In genomic region chr6:39307462-39307861, GRCh38 we compare ENCODE assay signal across 42 cellular contexts. TPM values are rescaled to one million over a fixed set of nuclear protein-coding genes. Genes with fewer than 3 reads are reported as not detected.
"Had no signal": no experiment of that assay in that cellular context is flagged by ENCODE, and none has a peak within 500 bp of the region (broad histone marks: within the 10 kb centered on the region; RNA-seq: fewer than 3 reads in every experiment).

No MANE protein-coding gene starts in this region.

- H3K27me3 ChIP-seq: ascending aorta, body of pancreas had no signal

- H3K27ac Mint-ChIP-seq: activated naive CD4-positive, alpha-beta T cell treated with anti-CD3 and anti-CD28 coated beads for 36 hours; activated naive CD4-positive, alpha-beta T cell treated with anti-CD3 and anti-CD28 coated beads, Interleukin-2, amount 10 ng/mL, durations not matched to agents 7 days and 5 days; activated naive CD4-positive, alpha-beta T cell treated with anti-CD3 and anti-CD28 coated beads, Interleukin-2, amount 50 U/mL, for 24 hours; activated naive CD4-positive, alpha-beta T cell treated with anti-CD3 and anti-CD28 coated beads, Interleukin-2, amount 50 U/mL, for 72 hours; activated naive CD8-positive, alpha-beta T cell; activated naive CD8-positive, alpha-beta T cell treated with anti-CD3 and anti-CD28 coated beads for 36 hours; activated naive CD8-positive, alpha-beta T cell treated with anti-CD3 and anti-CD28 coated beads, Interleukin-2, amount 10 ng/mL, durations not matched to agents 7 days and 5 days; activated naive CD8-positive, alpha-beta T cell treated with anti-CD3 and anti-CD28 coated beads, Interleukin-2, amount 50 U/mL, for 24 hours; activated T-cell treated with anti-CD3 and anti-CD28 coated beads, Interleukin-2, amount 50 U/mL, for 24 hours; activated T-cell treated with anti-CD3 and anti-CD28 coated beads, Interleukin-2, amount 50 U/mL, for 72 hours; activated T-helper 1 cell treated with anti-CD3 and anti-CD28 coated beads, Interleukin-12 subunit alpha, Interleukin-12 subunit beta, Interleukin-2, Interleukin-4 antibody, amounts not matched to agents 30 ng/mL and 10 ng/mL and 1 ng/mL, durations not matched to agents 14 hours and 24 hours and 36 hours; activated T-helper 2 cell treated with anti-CD3 and anti-CD28 coated beads, Interferon-gamma antibody, Interleukin-2, Interleukin-4, amounts not matched to agents 10 μg/mL and 5 μg/mL and 100 μg/mL, durations not matched to agents 14 hours and 24 hours and 36 hours; brain had no signal

- DNase-seq: activated effector memory CD4-positive, alpha-beta T cell treated with anti-CD3 and anti-CD28 coated beads, Interleukin-2, amount 50 U/mL, for 16 hours; activated effector memory CD4-positive, alpha-beta T cell treated with Interleukin-2 at 50 U/mL for 16 hours; activated gamma-delta T cell; activated gamma-delta T cell treated with Interleukin-2 at 50 U/mL for 16 hours; activated naive CD4-positive, alpha-beta T cell; activated naive CD4-positive, alpha-beta T cell treated with anti-CD3 and anti-CD28 coated beads for 36 hours; activated naive CD4-positive, alpha-beta T cell treated with anti-CD3 and anti-CD28 coated beads, Interleukin-2, amount 10 ng/mL, durations not matched to agents 7 days and 5 days; activated naive CD4-positive, alpha-beta T cell treated with anti-CD3 and anti-CD28 coated beads, Interleukin-2, amount 50 U/mL, for 16 hours; activated naive CD4-positive, alpha-beta T cell treated with Interleukin-2 at 50 U/mL for 16 hours; activated naive CD8-positive, alpha-beta T cell treated with anti-CD3 and anti-CD28 coated beads for 36 hours; activated naive CD8-positive, alpha-beta T cell treated with anti-CD3 and anti-CD28 coated beads, Interleukin-2, amount 10 ng/mL, durations not matched to agents 7 days and 5 days; activated naive CD8-positive, alpha-beta T cell treated with anti-CD3 and anti-CD28 coated beads, Interleukin-2, amount 50 U/mL, for 24 hours; activated T-cell treated with anti-CD3 and anti-CD28 coated beads, Interleukin-2, amount 50 U/mL, for 1 hour; activated T-cell treated with anti-CD3 and anti-CD28 coated beads, Interleukin-2, amount 50 U/mL, for 24 hours; activated T-cell treated with anti-CD3 and anti-CD28 coated beads, Interleukin-2, amount 50 U/mL, for 4 hours; activated T-cell treated with anti-CD3 and anti-CD28 coated beads, Interleukin-2, amount 50 U/mL, for 48 hours; activated T-cell treated with anti-CD3 and anti-CD28 coated beads, Interleukin-2, amount 50 U/mL, for 72 hours; adrenal gland; amniotic stem cell; amygdala; anterior cingulate cortex; aorta; body of pancreas; brain microvascular endothelial cell; caudate nucleus; central memory CD4-positive, alpha-beta T cell; cerebellar nuclear complex had no signal

- H3K4me1 ChIP-seq: adrenal gland, body of pancreas, breast epithelium had no signal

- H3K4me3 ChIP-seq: adrenal gland, ascending aorta, body of pancreas, breast epithelium, cardiac muscle cell had no signal

- H3K36me3 Mint-ChIP-seq: activated naive CD4-positive, alpha-beta T cell treated with anti-CD3 and anti-CD28 coated beads, Interleukin-2, amount 10 ng/mL, durations not matched to agents 7 days and 5 days; activated naive CD4-positive, alpha-beta T cell treated with anti-CD3 and anti-CD28 coated beads, Interleukin-2, amount 50 U/mL, for 24 hours; activated naive CD4-positive, alpha-beta T cell treated with anti-CD3 and anti-CD28 coated beads, Interleukin-2, amount 50 U/mL, for 72 hours; activated naive CD8-positive, alpha-beta T cell; activated naive CD8-positive, alpha-beta T cell treated with anti-CD3 and anti-CD28 coated beads for 36 hours; activated naive CD8-positive, alpha-beta T cell treated with anti-CD3 and anti-CD28 coated beads, Interleukin-2, amount 10 ng/mL, durations not matched to agents 7 days and 5 days; brain had no signal

- H3K9me3 ChIP-seq: adrenal gland, ascending aorta, body of pancreas, breast epithelium had no signal

- ATAC-seq: activated naive CD4-positive, alpha-beta T cell treated with anti-CD3 and anti-CD28 coated beads, Interleukin-2, amount 50 U/mL, for 72 hours; activated naive CD8-positive, alpha-beta T cell treated with anti-CD3 and anti-CD28 coated beads, Interleukin-2, amount 50 U/mL, for 24 hours; activated T-cell treated with anti-CD3 and anti-CD28 coated beads, Interleukin-2, amount 50 U/mL, for 4 hours; activated T-cell treated with anti-CD3 and anti-CD28 coated beads, Interleukin-2, amount 50 U/mL, for 72 hours; body of pancreas had no signal

- H3K4me3 Mint-ChIP-seq: activated naive CD4-positive, alpha-beta T cell treated with anti-CD3 and anti-CD28 coated beads for 36 hours; activated naive CD4-positive, alpha-beta T cell treated with anti-CD3 and anti-CD28 coated beads, Interleukin-2, amount 10 ng/mL, durations not matched to agents 7 days and 5 days; activated naive CD4-positive, alpha-beta T cell treated with anti-CD3 and anti-CD28 coated beads, Interleukin-2, amount 50 U/mL, for 24 hours; activated naive CD8-positive, alpha-beta T cell; activated naive CD8-positive, alpha-beta T cell treated with anti-CD3 and anti-CD28 coated beads for 36 hours; activated naive CD8-positive, alpha-beta T cell treated with anti-CD3 and anti-CD28 coated beads, Interleukin-2, amount 10 ng/mL, durations not matched to agents 7 days and 5 days; activated naive CD8-positive, alpha-beta T cell treated with anti-CD3 and anti-CD28 coated beads, Interleukin-2, amount 50 U/mL, for 24 hours; activated T-cell treated with anti-CD3 and anti-CD28 coated beads, Interleukin-2, amount 50 U/mL, for 24 hours; activated T-cell treated with anti-CD3 and anti-CD28 coated beads, Interleukin-2, amount 50 U/mL, for 4 hours; activated T-cell treated with anti-CD3 and anti-CD28 coated beads, Interleukin-2, amount 50 U/mL, for 72 hours; activated T-helper 1 cell treated with anti-CD3 and anti-CD28 coated beads, Interleukin-12 subunit alpha, Interleukin-12 subunit beta, Interleukin-2, Interleukin-4 antibody, amounts not matched to agents 30 ng/mL and 10 ng/mL and 1 ng/mL, durations not matched to agents 14 hours and 24 hours and 36 hours; brain; central memory CD8-positive, alpha-beta T cell had no signal

- H3K9me3 Mint-ChIP-seq: activated naive CD4-positive, alpha-beta T cell treated with anti-CD3 and anti-CD28 coated beads, Interleukin-2, amount 10 ng/mL, durations not matched to agents 7 days and 5 days; activated naive CD4-positive, alpha-beta T cell treated with anti-CD3 and anti-CD28 coated beads, Interleukin-2, amount 50 U/mL, for 24 hours; activated naive CD4-positive, alpha-beta T cell treated with anti-CD3 and anti-CD28 coated beads, Interleukin-2, amount 50 U/mL, for 72 hours; activated naive CD8-positive, alpha-beta T cell treated with anti-CD3 and anti-CD28 coated beads for 36 hours; activated naive CD8-positive, alpha-beta T cell treated with anti-CD3 and anti-CD28 coated beads, Interleukin-2, amount 10 ng/mL, durations not matched to agents 7 days and 5 days; activated naive CD8-positive, alpha-beta T cell treated with anti-CD3 and anti-CD28 coated beads, Interleukin-2, amount 50 U/mL, for 24 hours; activated T-cell treated with anti-CD3 and anti-CD28 coated beads, Interleukin-2, amount 50 U/mL, for 24 hours; activated T-cell treated with anti-CD3 and anti-CD28 coated beads, Interleukin-2, amount 50 U/mL, for 4 hours; activated T-cell treated with anti-CD3 and anti-CD28 coated beads, Interleukin-2, amount 50 U/mL, for 72 hours; activated T-helper 1 cell treated with anti-CD3 and anti-CD28 coated beads, Interleukin-12 subunit alpha, Interleukin-12 subunit beta, Interleukin-2, Interleukin-4 antibody, amounts not matched to agents 30 ng/mL and 10 ng/mL and 1 ng/mL, durations not matched to agents 14 hours and 24 hours and 36 hours; activated T-helper 2 cell treated with anti-CD3 and anti-CD28 coated beads, Interferon-gamma antibody, Interleukin-2, Interleukin-4, amounts not matched to agents 10 μg/mL and 5 μg/mL and 100 μg/mL, durations not matched to agents 14 hours and 24 hours and 36 hours; central memory CD8-positive, alpha-beta T cell had no signal

- H3K4me1 Mint-ChIP-seq: brain had no signal

- H3K27ac ChIP-seq: adrenal gland, ascending aorta, body of pancreas, brain microvascular endothelial cell, breast epithelium, cardiac muscle cell had no signal

- H3K36me3 ChIP-seq: adrenal gland, ascending aorta, brain microvascular endothelial cell, breast epithelium, cardiac muscle cell had no signal

RNA-seq across cellular contexts. Expression of gene KCNK17, which starts 6.8 kb away (rescaled TPM):
- total RNA-seq: activated naive CD4-positive, alpha-beta T cell treated with anti-CD3 and anti-CD28 coated beads for 36 hours; activated naive CD4-positive, alpha-beta T cell treated with anti-CD3 and anti-CD28 coated beads, Interleukin-2, amount 50 U/mL, for 72 hours; activated naive CD8-positive, alpha-beta T cell treated with anti-CD3 and anti-CD28 coated beads for 36 hours; activated naive CD8-positive, alpha-beta T cell treated with anti-CD3 and anti-CD28 coated beads, Interleukin-2, amount 10 ng/mL, durations not matched to agents 7 days and 5 days; activated T-cell treated with anti-CD3 and anti-CD28 coated beads, Interleukin-2, amount 50 U/mL, for 4 hours; activated T-cell treated with anti-CD3 and anti-CD28 coated beads, Interleukin-2, amount 50 U/mL, for 72 hours; activated T-helper 1 cell treated with anti-CD3 and anti-CD28 coated beads, Interleukin-12 subunit alpha, Interleukin-12 subunit beta, Interleukin-2, Interleukin-4 antibody, amounts not matched to agents 30 ng/mL and 10 ng/mL and 1 ng/mL, durations not matched to agents 14 hours and 24 hours and 36 hours; activated T-helper 2 cell treated with anti-CD3 and anti-CD28 coated beads, Interferon-gamma antibody, Interleukin-2, Interleukin-4, amounts not matched to agents 10 μg/mL and 5 μg/mL and 100 μg/mL, durations not matched to agents 14 hours and 24 hours and 36 hours; ascending aorta; astrocyte; bronchial epithelial cell; cardiac muscle cell; chondrocyte had no signal
- polyA plus RNA-seq: cardiac muscle cell had no signal

RNA-seq across cellular contexts. Expression of gene KCNK16, which starts 15.0 kb away (rescaled TPM):
- total RNA-seq: activated naive CD4-positive, alpha-beta T cell treated with anti-CD3 and anti-CD28 coated beads for 36 hours; activated naive CD4-positive, alpha-beta T cell treated with anti-CD3 and anti-CD28 coated beads, Interleukin-2, amount 50 U/mL, for 72 hours; activated naive CD8-positive, alpha-beta T cell treated with anti-CD3 and anti-CD28 coated beads for 36 hours; activated naive CD8-positive, alpha-beta T cell treated with anti-CD3 and anti-CD28 coated beads, Interleukin-2, amount 10 ng/mL, durations not matched to agents 7 days and 5 days; activated T-cell treated with anti-CD3 and anti-CD28 coated beads, Interleukin-2, amount 50 U/mL, for 4 hours; activated T-cell treated with anti-CD3 and anti-CD28 coated beads, Interleukin-2, amount 50 U/mL, for 72 hours; activated T-helper 1 cell treated with anti-CD3 and anti-CD28 coated beads, Interleukin-12 subunit alpha, Interleukin-12 subunit beta, Interleukin-2, Interleukin-4 antibody, amounts not matched to agents 30 ng/mL and 10 ng/mL and 1 ng/mL, durations not matched to agents 14 hours and 24 hours and 36 hours; activated T-helper 2 cell treated with anti-CD3 and anti-CD28 coated beads, Interferon-gamma antibody, Interleukin-2, Interleukin-4, amounts not matched to agents 10 μg/mL and 5 μg/mL and 100 μg/mL, durations not matched to agents 14 hours and 24 hours and 36 hours; adrenal gland; aorta; ascending aorta; astrocyte; breast epithelium; bronchial epithelial cell; cardiac muscle cell; cardiac septum; cerebellum; chondrocyte had no signal
- polyA plus RNA-seq: adrenal gland, aorta, cardiac muscle cell had no signal
